19 cellular contexts compared by ENCODE assay signal in genomic region chr15:38189651-38190280, GRCh38.
"Had no signal": no experiment of that assay in that cellular context is flagged by ENCODE, and none has a peak within 500 bp of the region (broad histone marks: within the 10 kb centered on the region; RNA-seq: fewer than 3 reads in every experiment).

No MANE protein-coding gene starts in this region.

- H3K27me3 ChIP-seq: suprapubic skin, upper lobe of right lung had no signal

- H3K9me3 Mint-ChIP-seq: activated CD8-positive, alpha-beta T cell treated with anti-CD3 and anti-CD28 coated beads for 36 hours; activated T-cell treated with anti-CD3 and anti-CD28 coated beads, Interleukin-2, amount 50 U/mL, for 72 hours; brain; central memory CD8-positive, alpha-beta T cell; dendritic cell treated with granulocyte-macrophage colony-stimulating factor and Interleukin-4, amounts not matched to agents 40 ng/mL and 50 ng/mL, for 4 days; naive thymus-derived CD8-positive, alpha-beta T cell had no signal

- H3K9me3 ChIP-seq: mucosa of descending colon, prostate gland, suprapubic skin, upper lobe of right lung had no signal

- H3K27ac ChIP-seq: prostate gland, suprapubic skin, upper lobe of right lung, WERI-Rb-1 had no signal

- H3K4me3 ChIP-seq: mucosa of descending colon, prostate gland, suprapubic skin, upper lobe of right lung had no signal

- H3K36me3 Mint-ChIP-seq: brain; naive thymus-derived CD8-positive, alpha-beta T cell had no signal

- H3K27ac Mint-ChIP-seq: activated CD4-positive, alpha-beta T cell treated with anti-CD3 and anti-CD28 coated beads for 36 hours; activated CD8-positive, alpha-beta T cell treated with anti-CD3 and anti-CD28 coated beads for 36 hours; activated T-cell treated with anti-CD3 and anti-CD28 coated beads, Interleukin-2, amount 50 U/mL, for 72 hours; brain; dendritic cell treated with granulocyte-macrophage colony-stimulating factor and Interleukin-4, amounts not matched to agents 40 ng/mL and 50 ng/mL, for 4 days; naive thymus-derived CD8-positive, alpha-beta T cell had no signal

- H3K4me1 ChIP-seq: prostate gland, suprapubic skin, upper lobe of right lung had no signal

- H3K4me3 Mint-ChIP-seq: activated CD4-positive, alpha-beta T cell treated with anti-CD3 and anti-CD28 coated beads for 36 hours; activated CD8-positive, alpha-beta T cell treated with anti-CD3 and anti-CD28 coated beads for 36 hours; activated T-cell treated with anti-CD3 and anti-CD28 coated beads, Interleukin-2, amount 50 U/mL, for 72 hours; brain; central memory CD8-positive, alpha-beta T cell; dendritic cell treated with granulocyte-macrophage colony-stimulating factor and Interleukin-4, amounts not matched to agents 40 ng/mL and 50 ng/mL, for 4 days; naive thymus-derived CD8-positive, alpha-beta T cell had no signal

- DNase-seq: activated CD4-positive, alpha-beta T cell treated with anti-CD3 and anti-CD28 coated beads for 36 hours; activated CD8-positive, alpha-beta memory T cell treated with anti-CD3 and anti-CD28 coated beads, Interleukin-2, amount 50 U/mL, for 4 hours; activated CD8-positive, alpha-beta T cell treated with anti-CD3 and anti-CD28 coated beads for 36 hours; activated naive CD4-positive, alpha-beta T cell; activated T-cell treated with anti-CD3 and anti-CD28 coated beads, Interleukin-2, amount 50 U/mL, for 72 hours; hippocampal formation; left cardiac atrium; mucosa of descending colon; naive thymus-derived CD8-positive, alpha-beta T cell; nucleus accumbens; stimulated activated naive CD4-positive, alpha-beta T cell; upper lobe of right lung; WERI-Rb-1 had no signal

- H3K4me1 Mint-ChIP-seq: activated CD4-positive, alpha-beta T cell treated with anti-CD3 and anti-CD28 coated beads for 36 hours; central memory CD8-positive, alpha-beta T cell; naive thymus-derived CD8-positive, alpha-beta T cell had no signal

- ATAC-seq: activated CD4-positive, alpha-beta T cell treated with anti-CD3 and anti-CD28 coated beads for 36 hours; activated CD8-positive, alpha-beta T cell treated with anti-CD3 and anti-CD28 coated beads for 36 hours; activated T-cell treated with anti-CD3 and anti-CD28 coated beads, Interleukin-2, amount 50 U/mL, for 72 hours; left cardiac atrium; mucosa of descending colon; naive thymus-derived CD8-positive, alpha-beta T cell; sciatic nerve; upper lobe of right lung had no signal

- H3K36me3 ChIP-seq: prostate gland, suprapubic skin, upper lobe of right lung, WERI-Rb-1 had no signal
